8 cellular contexts compared by ENCODE assay signal in the genomic region with DNA sequence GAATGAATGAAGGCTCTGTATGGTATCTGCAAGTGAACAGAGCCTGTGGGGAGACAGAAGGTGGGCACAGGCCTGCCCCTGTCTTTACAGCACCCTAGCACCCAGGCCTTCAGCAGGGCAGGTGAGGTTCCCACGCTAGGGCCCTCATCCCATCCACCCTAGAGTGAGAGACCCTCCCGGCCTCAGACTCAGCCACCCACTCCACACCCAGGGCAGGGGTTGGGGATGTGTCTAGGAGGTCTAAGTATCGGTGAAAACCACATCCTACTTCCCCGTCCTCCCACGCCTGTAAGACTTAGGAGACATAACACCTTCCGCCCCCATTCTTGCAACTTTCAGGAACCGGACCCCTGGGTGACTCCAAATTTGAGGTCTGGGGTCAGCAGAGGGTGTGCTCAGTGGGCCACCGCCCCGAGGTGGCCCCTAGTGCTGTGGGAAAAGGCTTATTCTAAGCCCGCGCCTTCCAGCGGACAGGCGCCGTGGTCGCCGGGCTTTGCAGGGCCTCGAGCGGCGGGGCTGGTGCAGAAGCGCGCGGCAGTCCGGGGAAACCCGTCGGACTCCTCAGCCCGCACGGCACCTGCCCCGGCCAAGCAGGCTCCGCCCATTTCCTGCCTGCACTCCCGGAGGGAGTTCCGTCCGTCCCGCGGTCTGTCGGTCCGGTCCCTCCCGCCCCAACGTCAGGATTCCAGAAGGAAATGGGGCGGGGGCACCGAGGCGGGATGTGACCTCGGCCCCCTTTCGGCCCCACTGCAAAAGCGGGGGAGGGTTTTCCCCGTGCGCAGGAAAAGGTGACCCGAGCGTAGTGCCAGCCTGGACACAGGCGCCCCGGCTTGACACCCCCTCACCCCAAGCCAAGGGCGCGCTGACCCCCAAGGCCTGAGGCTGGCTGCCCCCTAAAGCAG. TPM values are rescaled to one million over a fixed set of nuclear protein-coding genes. Genes with fewer than 3 reads are reported as not detected.
DNase-seq lines count a peak whose midpoint lies in the region; ATAC-seq, FAIRE-seq and TF ChIP-seq lines count a peak whose summit lies in the region.

No MANE protein-coding gene starts in this region.

- H2AFZ ChIP-seq in ACC112 (ENCODE audit: low read length, unreplicated experiment) = peak overlapping the region; percentile 47

- H3K27me3 ChIP-seq in ACC112 (ENCODE audit: insufficient read depth, low read length) = no peaks in the 10 kb centered on the region
- no peaks in the 10 kb centered on the region for H3K27me3 ChIP-seq in spleen (replicated peaks in 1 of 7)

- intact Hi-C loops in spleen (cut with DNase I; ENCODE audit: low total_unique reads) = no loop called here

- H3K27ac ChIP-seq in ACC112 (ENCODE audit: low read depth, low read length) (no peak overlapping the region), angular gyrus (ENCODE audit: low read depth, low read length) (peak overlapping the region; percentile 19), spleen (peak overlapping the region; percentile 76 to 93 (median 88))

- no peaks in the 10 kb centered on the region for H3K9me3 ChIP-seq in spleen

- ATAC-seq in HG03432 (IDR thresholded peaks at IDR 0.05; ENCODE audit: unreplicated experiment) = peak; percentile 31

- no peak for TF ChIP-seq CTCF in spleen (IDR thresholded peaks at IDR 0.05 in 8 of 11, conservative IDR thresholded peaks at IDR 0.05 in 3 of 11)

- DNase-seq in GM12892 (ENCODE audit: insufficient read length) = peak; percentile 65
- peak; percentile 59 for DNase-seq in RPMI7951 (ENCODE audit: low read depth)
- DNase-seq in iPS-NIHi11 (ENCODE audit: low spot score) = peak; percentile 80
- peak; percentile 92 for DNase-seq in spleen
- DNase-seq in DMS114 treated with DMSO at 0.1 percent for 48 hours (lab: John Stamatoyannopoulos, UW; ENCODE audit: unreplicated experiment) = no peak

- TF ChIP-seq POLR2A in GM12892 (IDR thresholded peaks at IDR 0.05; ENCODE audit: low read depth, low read length) = peak; percentile 64
- TF ChIP-seq POLR2A in spleen (IDR thresholded peaks at IDR 0.05) = no peak

- H3K36me3 ChIP-seq in ACC112 (ENCODE audit: insufficient read depth, low read length) (no peaks in the 10 kb centered on the region), spleen (peaks cover 0 to 34% (median 9%) of the 10 kb centered on the region in 6 donors)

- H3K4me3 ChIP-seq in ACC112 (ENCODE audit: low read depth, low read length) (peak overlapping the region; percentile 78), spleen (peak overlapping the region; percentile 45 to 96 (median 72))

- 3 to 8% (median 4%) methylated on average over 22 to 52 of the region's 52 CpGs for WGBS in spleen, 5 donors

- H3K4me1 ChIP-seq in ACC112 (ENCODE audit: control insufficient read depth, insufficient read depth, low read length, unreplicated experiment) (peaks cover 24% of the 10 kb centered on the region), spleen (peaks cover 46 to 74% (median 62%) of the 10 kb centered on the region in 6 donors)

- peaks cover 14% of the 10 kb centered on the region for H3K79me2 ChIP-seq in ACC112 (ENCODE audit: control insufficient read depth, insufficient read depth, low read length, unreplicated experiment)

- FAIRE-seq in GM12892 (lab: Jason Lieb, UNC) = peak; percentile 82

RNA-seq across cellular contexts. Expression of a gene that starts 0.9 kb away (rescaled TPM):
- 22.0 TPM for polyA plus RNA-seq in GM12892 (2012; ENCODE audit: missing spikeins)
- total RNA-seq in RPMI7951 (2014; rRNA removed; shearing (Covaris generic)) = 1.6 and 1.9 TPM in 2 replicates
- total RNA-seq in spleen = 10 to 100 TPM in 3 of 7 donors, 1 to 10 TPM in 4; 6.0 to 13.8 (median 8.9) TPM
- polyA plus RNA-seq in spleen = 10 to 100 TPM in 1 of 3 donors, 1 to 10 TPM in 2; 5.9 to 10.1 (median 6.1) TPM

RNA-seq across cellular contexts. Expression of a gene that starts 2.4 kb away (rescaled TPM):
- polyA plus RNA-seq in GM12892 (2012; ENCODE audit: missing spikeins) = 45.8 TPM
- 68.4 and 74.2 TPM in 2 replicates for total RNA-seq in RPMI7951 (2014; rRNA removed; shearing (Covaris generic))
- total RNA-seq in spleen = 10 to 100 TPM; 53.4 to 71.1 (median 61.6) TPM
- 10 to 100 TPM; 39.9 to 52.4 (median 41.9) TPM for polyA plus RNA-seq in spleen

RNA-seq across cellular contexts. Expression of a gene that starts 8.8 kb away (rescaled TPM):
- 6.9 TPM for polyA plus RNA-seq in GM12892 (2012; ENCODE audit: missing spikeins)
- total RNA-seq in RPMI7951 (2014; rRNA removed; shearing (Covaris generic)) = 2.8 and 4.0 TPM in 2 replicates
- total RNA-seq in spleen = 10 to 100 TPM in 6 of 7 donors, 1 to 10 TPM in 1; 9.5 to 21.8 (median 12.8) TPM
- 10 to 100 TPM in 1 of 3 donors, 1 to 10 TPM in 2; 3.4 to 12.0 (median 3.8) TPM for polyA plus RNA-seq in spleen

RNA-seq across cellular contexts. Expression of a gene that starts 22.4 kb away (rescaled TPM):
- 13.8 TPM for polyA plus RNA-seq in GM12892 (2012; ENCODE audit: missing spikeins)
- 23.1 and 24.4 TPM in 2 replicates for total RNA-seq in RPMI7951 (2014; rRNA removed; shearing (Covaris generic))
- total RNA-seq in spleen = 10 to 100 TPM; 34.2 to 52.2 (median 47.1) TPM
- polyA plus RNA-seq in spleen = 10 to 100 TPM; 36.0 to 68.0 (median 62.7) TPM

RNA-seq across cellular contexts. Expression of a gene that starts 57.4 kb away (rescaled TPM):
- 3.0 TPM for polyA plus RNA-seq in GM12892 (2012; ENCODE audit: missing spikeins)
- total RNA-seq in RPMI7951 (2014; rRNA removed; shearing (Covaris generic)) = 0.36 and 1.7 TPM in 2 replicates
- total RNA-seq in spleen = 1 to 10 TPM in 5 of 7 donors, under 1 TPM in 2; 0.85 to 3.4 (median 2.0) TPM
- 1 to 10 TPM; 1.5 to 3.9 (median 1.9) TPM for polyA plus RNA-seq in spleen
